1 cellular context compared by ENCODE assay signal in the genomic region with DNA sequence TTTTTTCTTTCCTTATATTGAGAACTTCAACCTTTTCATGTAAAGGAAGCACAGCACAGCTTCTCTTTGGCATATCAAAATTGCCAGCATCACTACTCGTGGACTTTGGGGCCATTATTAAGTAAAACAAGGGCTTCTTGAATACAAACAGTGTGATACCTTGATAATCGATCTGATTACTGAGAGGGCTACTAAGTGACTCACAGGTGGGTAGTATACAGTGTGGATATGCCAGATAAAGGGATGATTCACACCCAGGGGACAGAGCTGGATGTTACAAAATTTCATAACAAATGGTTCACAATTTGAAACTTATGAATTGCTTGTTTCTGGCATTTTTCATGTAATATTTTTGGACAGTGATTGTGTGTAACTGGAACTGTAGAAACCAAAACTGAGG.
TF ChIP-seq lines count a peak whose summit lies in the region.

No MANE protein-coding gene starts in this region.

TF ChIP-seq in WTC11, 78 proteins besides CTCF, POLR2A, EP300 and RAD21 (continued from another document):
- TF ChIP-seq IRF2 (CRISPR knock-in tag; IDR thresholded peaks at IDR 0.05; ENCODE audit: borderline replicate concordance, low read depth): no peak
- TF ChIP-seq, protein P1, sequence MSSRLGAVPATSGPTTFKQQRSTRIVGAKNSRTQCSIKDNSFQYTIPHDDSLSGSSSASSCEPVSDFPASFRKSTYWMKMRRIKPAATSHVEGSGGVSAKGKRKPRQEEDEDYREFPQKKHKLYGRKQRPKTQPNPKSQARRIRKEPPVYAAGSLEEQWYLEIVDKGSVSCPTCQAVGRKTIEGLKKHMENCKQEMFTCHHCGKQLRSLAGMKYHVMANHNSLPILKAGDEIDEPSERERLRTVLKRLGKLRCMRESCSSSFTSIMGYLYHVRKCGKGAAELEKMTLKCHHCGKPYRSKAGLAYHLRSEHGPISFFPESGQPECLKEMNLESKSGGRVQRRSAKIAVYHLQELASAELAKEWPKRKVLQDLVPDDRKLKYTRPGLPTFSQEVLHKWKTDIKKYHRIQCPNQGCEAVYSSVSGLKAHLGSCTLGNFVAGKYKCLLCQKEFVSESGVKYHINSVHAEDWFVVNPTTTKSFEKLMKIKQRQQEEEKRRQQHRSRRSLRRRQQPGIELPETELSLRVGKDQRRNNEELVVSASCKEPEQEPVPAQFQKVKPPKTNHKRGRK (CRISPR knock-in tag; IDR thresholded peaks at IDR 0.05; ENCODE audit: borderline replicate concordance): no peak
- no peak for TF ChIP-seq ELF4 (CRISPR knock-in tag; IDR thresholded peaks at IDR 0.05; ENCODE audit: low read depth)
- TF ChIP-seq, protein P2, sequence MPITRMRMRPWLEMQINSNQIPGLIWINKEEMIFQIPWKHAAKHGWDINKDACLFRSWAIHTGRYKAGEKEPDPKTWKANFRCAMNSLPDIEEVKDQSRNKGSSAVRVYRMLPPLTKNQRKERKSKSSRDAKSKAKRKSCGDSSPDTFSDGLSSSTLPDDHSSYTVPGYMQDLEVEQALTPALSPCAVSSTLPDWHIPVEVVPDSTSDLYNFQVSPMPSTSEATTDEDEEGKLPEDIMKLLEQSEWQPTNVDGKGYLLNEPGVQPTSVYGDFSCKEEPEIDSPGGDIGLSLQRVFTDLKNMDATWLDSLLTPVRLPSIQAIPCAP (CRISPR knock-in tag; IDR thresholded peaks at IDR 0.05): no peak
- TF ChIP-seq, protein P3, sequence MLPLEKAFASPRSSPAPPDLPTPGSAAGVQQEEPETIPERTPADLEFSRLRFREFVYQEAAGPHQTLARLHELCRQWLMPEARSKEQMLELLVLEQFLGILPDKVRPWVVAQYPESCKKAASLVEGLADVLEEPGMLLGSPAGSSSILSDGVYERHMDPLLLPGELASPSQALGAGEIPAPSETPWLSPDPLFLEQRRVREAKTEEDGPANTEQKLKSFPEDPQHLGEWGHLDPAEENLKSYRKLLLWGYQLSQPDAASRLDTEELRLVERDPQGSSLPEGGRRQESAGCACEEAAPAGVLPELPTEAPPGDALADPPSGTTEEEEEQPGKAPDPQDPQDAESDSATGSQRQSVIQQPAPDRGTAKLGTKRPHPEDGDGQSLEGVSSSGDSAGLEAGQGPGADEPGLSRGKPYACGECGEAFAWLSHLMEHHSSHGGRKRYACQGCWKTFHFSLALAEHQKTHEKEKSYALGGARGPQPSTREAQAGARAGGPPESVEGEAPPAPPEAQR (CRISPR knock-in tag; IDR thresholded peaks at IDR 0.05): no peak
- no peak for TF ChIP-seq NR3C1 (CRISPR knock-in tag; conservative IDR thresholded peaks at IDR 0.05; ENCODE audit: low read depth)
